1 cellular context compared by ENCODE assay signal in the genomic region with DNA sequence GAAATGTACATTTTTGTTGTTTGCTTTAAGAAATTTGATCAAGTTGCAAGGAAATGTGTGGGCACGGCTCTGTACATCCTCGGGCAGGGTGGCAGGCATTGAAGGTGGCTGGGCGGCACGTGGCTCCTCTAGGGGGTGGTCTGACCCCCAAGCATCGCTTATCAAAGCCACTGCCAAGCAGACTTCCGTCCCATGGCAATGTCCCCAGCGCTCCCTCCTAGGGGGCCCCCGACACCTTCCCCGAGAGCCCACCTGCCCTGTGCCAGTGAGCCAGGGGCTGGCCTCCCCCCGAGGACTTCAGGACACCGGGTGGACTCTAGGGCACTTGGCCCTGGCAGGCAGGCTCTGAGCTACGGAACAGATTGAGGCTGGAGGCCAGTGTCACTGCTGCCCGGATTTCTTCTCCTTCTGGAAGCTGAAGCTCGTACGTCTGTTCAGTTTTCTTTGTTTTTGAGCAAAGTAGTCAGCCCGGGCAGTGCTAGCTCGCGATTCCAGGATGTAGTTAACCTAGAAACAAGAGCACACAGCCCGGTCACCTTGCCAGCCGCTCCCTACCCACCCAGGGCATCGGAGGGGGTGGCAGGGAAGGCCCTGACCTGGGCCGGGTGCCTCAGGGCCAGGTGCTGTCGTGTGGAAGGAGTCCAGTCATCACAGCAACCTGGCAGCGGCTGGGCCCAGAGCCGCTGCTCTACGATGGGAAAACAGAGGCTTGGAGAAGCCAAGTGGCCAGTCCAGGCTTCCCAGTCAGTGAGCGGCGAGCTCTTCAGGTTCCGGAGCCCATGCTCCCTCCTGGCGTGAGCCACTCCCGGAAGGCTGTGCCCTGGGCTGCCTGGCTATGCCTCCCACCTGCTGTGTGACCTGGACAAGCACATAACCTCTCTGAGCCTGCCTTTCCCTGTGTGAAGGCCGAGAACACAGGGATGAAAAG.
TF ChIP-seq lines count a peak whose summit lies in the region.

No MANE protein-coding gene starts in this region.

TF ChIP-seq in SK-N-SH, 30 proteins besides CTCF, POLR2A, EP300 and RAD21 (continued from another document):
- TF ChIP-seq, protein P1, sequence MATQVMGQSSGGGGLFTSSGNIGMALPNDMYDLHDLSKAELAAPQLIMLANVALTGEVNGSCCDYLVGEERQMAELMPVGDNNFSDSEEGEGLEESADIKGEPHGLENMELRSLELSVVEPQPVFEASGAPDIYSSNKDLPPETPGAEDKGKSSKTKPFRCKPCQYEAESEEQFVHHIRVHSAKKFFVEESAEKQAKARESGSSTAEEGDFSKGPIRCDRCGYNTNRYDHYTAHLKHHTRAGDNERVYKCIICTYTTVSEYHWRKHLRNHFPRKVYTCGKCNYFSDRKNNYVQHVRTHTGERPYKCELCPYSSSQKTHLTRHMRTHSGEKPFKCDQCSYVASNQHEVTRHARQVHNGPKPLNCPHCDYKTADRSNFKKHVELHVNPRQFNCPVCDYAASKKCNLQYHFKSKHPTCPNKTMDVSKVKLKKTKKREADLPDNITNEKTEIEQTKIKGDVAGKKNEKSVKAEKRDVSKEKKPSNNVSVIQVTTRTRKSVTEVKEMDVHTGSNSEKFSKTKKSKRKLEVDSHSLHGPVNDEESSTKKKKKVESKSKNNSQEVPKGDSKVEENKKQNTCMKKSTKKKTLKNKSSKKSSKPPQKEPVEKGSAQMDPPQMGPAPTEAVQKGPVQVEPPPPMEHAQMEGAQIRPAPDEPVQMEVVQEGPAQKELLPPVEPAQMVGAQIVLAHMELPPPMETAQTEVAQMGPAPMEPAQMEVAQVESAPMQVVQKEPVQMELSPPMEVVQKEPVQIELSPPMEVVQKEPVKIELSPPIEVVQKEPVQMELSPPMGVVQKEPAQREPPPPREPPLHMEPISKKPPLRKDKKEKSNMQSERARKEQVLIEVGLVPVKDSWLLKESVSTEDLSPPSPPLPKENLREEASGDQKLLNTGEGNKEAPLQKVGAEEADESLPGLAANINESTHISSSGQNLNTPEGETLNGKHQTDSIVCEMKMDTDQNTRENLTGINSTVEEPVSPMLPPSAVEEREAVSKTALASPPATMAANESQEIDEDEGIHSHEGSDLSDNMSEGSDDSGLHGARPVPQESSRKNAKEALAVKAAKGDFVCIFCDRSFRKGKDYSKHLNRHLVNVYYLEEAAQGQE (IDR thresholded peaks at IDR 0.05; ENCODE audit: low read depth, low read length) = no peak
- TF ChIP-seq TCF12 (IDR thresholded peaks at IDR 0.05) = no peak
